In the genomic region with DNA sequence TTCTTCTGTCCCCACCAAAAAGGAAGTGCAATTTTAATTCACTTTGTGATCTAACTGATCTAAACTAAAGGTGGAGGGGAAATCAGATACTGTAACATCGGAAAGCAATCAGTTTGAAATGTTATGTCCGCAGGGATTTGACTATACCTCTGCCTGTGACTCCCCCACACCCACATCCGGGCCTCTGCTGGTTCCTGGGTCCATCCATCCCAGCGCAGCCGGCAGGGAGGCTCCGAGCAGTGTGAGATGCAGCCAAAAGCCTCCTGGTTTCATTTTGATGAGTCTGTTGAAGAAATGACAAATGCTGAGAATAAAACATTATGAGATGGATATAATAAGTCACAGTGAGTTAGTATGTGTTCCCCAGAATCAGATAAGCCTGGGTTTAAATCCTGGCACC, we compare ENCODE assay signal across 15 cellular contexts. TPM values are rescaled to one million over a fixed set of nuclear protein-coding genes. Genes with fewer than 3 reads are reported as not detected.
"Had no signal": no experiment of that assay in that cellular context is flagged by ENCODE, and none has a peak within 500 bp of the region (broad histone marks: within the 10 kb centered on the region; RNA-seq: fewer than 3 reads in every experiment).

No MANE protein-coding gene starts in this region.

- H3K9me3 ChIP-seq: SJSA1 had no signal

- H3K27ac ChIP-seq: SJSA1, SK-N-MC had no signal

- H3K4me1 ChIP-seq: SJSA1 had no signal

- H3K36me3 ChIP-seq: SJSA1 had no signal

- DNase-seq: KBM-7, MV-4-11, NCI-H1092, NCI-H1105 treated with DMSO at 0.1 percent for 48 hours, NCI-H2029, NCI-H2081 treated with DMSO at 0.1 percent for 48 hours, NCI-H2227 treated with DMSO at 0.1 percent for 48 hours, NCI-H524, NCI-H526 treated with DMSO at 0.1 percent for 48 hours, NCI-H748 treated with DMSO at 0.1 percent for 48 hours, Right ventricle myocardium superior, RPMI8226, SIG-M5 had no signal

- H3K4me3 ChIP-seq: SJSA1, SK-N-MC had no signal

RNA-seq across cellular contexts. Expression of gene FSTL4, which starts 8.6 kb away (rescaled TPM):
- total RNA-seq: Right ventricle myocardium superior had no signal
